21 cellular contexts compared by ENCODE assay signal in the genomic region with DNA sequence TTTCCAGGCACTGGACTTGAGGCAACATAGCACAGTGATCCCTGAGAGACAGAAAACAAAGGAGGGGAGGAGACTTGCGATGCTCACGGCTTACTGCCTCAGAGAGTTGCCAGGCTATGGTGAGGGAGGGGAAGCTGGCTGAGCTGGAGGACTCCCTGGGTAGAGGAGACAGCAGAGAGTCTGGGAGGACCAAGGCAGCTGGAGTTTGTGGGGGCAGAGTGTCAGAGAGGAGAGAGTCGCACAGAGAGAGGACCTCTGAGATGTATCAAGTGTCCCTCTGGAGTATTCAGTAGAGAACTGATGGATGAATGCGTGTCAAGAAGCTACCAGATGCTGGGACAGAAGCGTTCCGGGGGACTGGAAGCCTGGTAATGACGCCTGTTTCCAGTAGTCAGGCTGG. TPM values are rescaled to one million over a fixed set of nuclear protein-coding genes. Genes with fewer than 3 reads are reported as not detected.
DNase-seq lines count a peak whose midpoint lies in the region; ATAC-seq, FAIRE-seq and TF ChIP-seq lines count a peak whose summit lies in the region.
"Had no signal": no experiment of that assay in that cellular context is flagged by ENCODE, and none has a peak within 500 bp of the region (broad histone marks: within the 10 kb centered on the region; RNA-seq: fewer than 3 reads in every experiment).

No MANE protein-coding gene starts in this region.

- H4K20me1 ChIP-seq in HepG2 (ENCODE audit: insufficient read depth, low read length), result no peaks in the 10 kb centered on the region

- H2BK120ac ChIP-seq in mesendoderm (ENCODE audit: low read depth, low read length), result no peak overlapping the region

- CTCF ChIA-PET in HepG2 (lab: Yijun Ruan, JAX; ENCODE audit: low intra/inter-chr PET ratio, low total read pairs), result no interaction called here
- CTCF ChIA-PET in WTC11 (lab: Charles Lee), result interaction anchor here (0.9 to 2.5 kb wide), 13 partner anchors 9 to 135 kb away, joined by 3 to 22 read pairs (median 5); no protein-coding TSS in a partner anchor

- no peak overlapping the region for H3K4ac ChIP-seq in mesendoderm (ENCODE audit: low read depth, low read length)

- H3K27me3 ChIP-seq in HepG2 (ENCODE audit: control insufficient read depth in 1 of 2, insufficient read depth in 2 of 2, low read length in 2 of 2) (peaks cover 6 to 58% of the 10 kb centered on the region in 2 experiments; a peak in 3 of 5 replicates), right lobe of liver (no peaks in the 10 kb centered on the region), mesendoderm (ENCODE audit: insufficient read depth, low read length, poor library complexity) (no peaks in the 10 kb centered on the region)

- peaks cover 22% of the 10 kb centered on the region for H3K4me1 Mint-ChIP-seq in WTC11

- no peak for DNase-seq in HepG2 (ENCODE audit: low spot score)
- DNase-seq in right lobe of liver, result no peak
- DNase-seq in WTC11 (ENCODE audit: low spot score), result no peak
- DNase-seq in mesendoderm, result peak; percentile 26
- DNase-seq in SW 1271 (lab: John Stamatoyannopoulos, UW), result no peak
- no peak for DNase-seq in medulla oblongata (ENCODE audit: extremely low spot score)
- DNase-seq: DMS79, Karpas-422, NCI-H1417 treated with DMSO at 0.1 percent for 48 hours, NCI-H1930, NCI-H2227 treated with DMSO at 0.1 percent for 48 hours, NCI-H510A treated with DMSO at 0.1 percent for 48 hours, OCI-M1, SHP77 had no signal

- TF ChIP-seq POLR2A in HepG2 (IDR thresholded peaks at IDR 0.05; ENCODE audit: insufficient read depth in 1 of 2, low read depth in 2 of 2, low read length in 2 of 2) (no peak), right lobe of liver (IDR thresholded peaks at IDR 0.05) (no peak)

- H2BK15ac ChIP-seq in mesendoderm (replicated peaks; ENCODE audit: low read depth), result no peak overlapping the region

- no peak overlapping the region for H4K5ac ChIP-seq in mesendoderm (ENCODE audit: low read length)

- no peak overlapping the region for H4K8ac ChIP-seq in mesendoderm (ENCODE audit: low read depth, low read length)

- H3K36me3 ChIP-seq in HepG2 (replicated peaks in 1 of 2; ENCODE audit: control insufficient read depth in 1 of 2, insufficient read depth in 2 of 2, low read length in 2 of 2), result no peaks in the 10 kb centered on the region
- H3K36me3 ChIP-seq in right lobe of liver, result no peaks in the 10 kb centered on the region
- no peaks in the 10 kb centered on the region for H3K36me3 ChIP-seq in mesendoderm (ENCODE audit: control insufficient read depth, insufficient read depth, low read length)

- no peak overlapping the region for H3K56ac ChIP-seq in mesendoderm (ENCODE audit: low read length)

- no peak overlapping the region for H3K23ac ChIP-seq in mesendoderm (ENCODE audit: low read length)

- 13% methylated on average over 4 of the region's 7 CpGs for WGBS in HepG2 (ENCODE audit: low lambda C conversion rate)
- WGBS in right lobe of liver (ENCODE audit: insufficient coverage, low coverage, low lambda C conversion rate, missing lambda C conversion rate), result 50% methylated on average over 6 of the region's 7 CpGs
- no CpG with 5 or more reads among the region's 7 CpGs for WGBS in mesendoderm (ENCODE audit: extremely low coverage, insufficient coverage, low lambda C conversion rate)

- H3K27ac Mint-ChIP-seq in WTC11, result peak overlapping the region; percentile 74; the same call in 1 of the 2 replicates

- ATAC-seq in HepG2 (no peak), right lobe of liver (no peak), WTC11 (no peak), GM18909 (IDR thresholded peaks at IDR 0.05; ENCODE audit: poor library complexity, unreplicated experiment) (no peak)

- H3K79me2 ChIP-seq in HepG2 (ENCODE audit: insufficient read depth, low read length) (no peaks in the 10 kb centered on the region), mesendoderm (ENCODE audit: control insufficient read depth, insufficient read depth, low read length) (no peaks in the 10 kb centered on the region)

- no peak overlapping the region for H2BK5ac ChIP-seq in mesendoderm (ENCODE audit: low read length)

- H3K4me3 Mint-ChIP-seq in WTC11, result no peak overlapping the region

- in situ Hi-C loops in HepG2 (cut with HindIII; ENCODE audit: extremely low pct_ligation_motif_present, low pct_unique_long_range_greater_than_20kb), result loop anchor here (25.0 kb wide), 1 partner anchor 281 kb away; no protein-coding TSS in a partner anchor

- no TSS peak for BruUV-seq in HepG2 (replicated peaks; lab: Mats Ljungman, UMichigan)

- no peak overlapping the region for H3K18ac ChIP-seq in mesendoderm (ENCODE audit: low read length)

- POLR2A ChIA-PET in HepG2 (lab: Yijun Ruan, JAX) (no interaction called here), WTC11 (lab: Charles Lee) (no interaction called here)

- no peak for FAIRE-seq in HepG2 (lab: Jason Lieb, UNC)
- FAIRE-seq: GM12892, GM18507 had no signal

- H3K79me1 ChIP-seq in mesendoderm (ENCODE audit: low read length), result no peaks in the 10 kb centered on the region

- H3K9me3 Mint-ChIP-seq in WTC11, result no peaks in the 10 kb centered on the region

- no peak for TF ChIP-seq RAD21 in HepG2 (CRISPR knock-in tag; IDR thresholded peaks at IDR 0.05)

- H2AFZ ChIP-seq in HepG2 (ENCODE audit: low read length), result no peak overlapping the region

- H3K9ac ChIP-seq in HepG2 (ENCODE audit: insufficient read depth, low read depth, low read length), result no peak overlapping the region
- no peak overlapping the region for H3K9ac ChIP-seq in mesendoderm (ENCODE audit: low read length)

- H3K4me2 ChIP-seq in HepG2 (ENCODE audit: low read depth, low read length), result no peak overlapping the region
- H3K4me2 ChIP-seq in mesendoderm (ENCODE audit: low read length), result no peak overlapping the region

- H3K9me3 ChIP-seq in HepG2 (ENCODE audit: low read length) (no peaks in the 10 kb centered on the region), right lobe of liver (no peaks in the 10 kb centered on the region)

- H3K4me1 ChIP-seq in HepG2 (ENCODE audit: insufficient read depth, low read length), result peaks cover 24% of the 10 kb centered on the region
- peaks cover 0 to 6% (median 0%) of the 10 kb centered on the region in 4 donors for H3K4me1 ChIP-seq in right lobe of liver
- no peaks in the 10 kb centered on the region for H3K4me1 ChIP-seq in mesendoderm (ENCODE audit: control insufficient read depth, low read depth, low read length)

- H3K36me3 Mint-ChIP-seq in WTC11, result no peaks in the 10 kb centered on the region

- no peak for TF ChIP-seq EP300 in HepG2 (IDR thresholded peaks at IDR 0.05; ENCODE audit: low read depth in 2 of 2, low read length in 2 of 2)
- no peak for TF ChIP-seq EP300 in HepG2 (CRISPR knock-in tag; IDR thresholded peaks at IDR 0.05; ENCODE audit: borderline replicate concordance)

- intact Hi-C loops in HepG2 (cut with micrococcal nuclease; ENCODE audit: unreplicated experiment), result no loop called here
- intact Hi-C loops in right lobe of liver (cut with DNase I), result no loop called here

- TF ChIP-seq CTCF in HepG2 (CRISPR knock-in tag; IDR thresholded peaks at IDR 0.05), result no peak
- no peak for TF ChIP-seq CTCF in right lobe of liver (IDR thresholded peaks at IDR 0.05)
- TF ChIP-seq CTCF in WTC11 (IDR thresholded peaks at IDR 0.05), result no peak

- no peak overlapping the region for H2AK5ac ChIP-seq in mesendoderm (ENCODE audit: low read length)

- H3K4me3 ChIP-seq in HepG2 (replicated peaks in 1 of 3; ENCODE audit: insufficient read depth in 1 of 3, low read depth in 2 of 3, low read length in 3 of 3) (no peak overlapping the region), right lobe of liver (no peak overlapping the region), mesendoderm (ENCODE audit: low read length) (no peak overlapping the region)
- H3K4me3 ChIP-seq: SK-N-MC had no signal

- H3K27ac ChIP-seq in HepG2 (ENCODE audit: extremely low read length, insufficient read depth, low read length) (no peak overlapping the region), right lobe of liver (no peak overlapping the region), mesendoderm (ENCODE audit: low read depth, low read length) (no peak overlapping the region)
- H3K27ac ChIP-seq: C4-2B, SK-N-MC had no signal

- no peaks in the 10 kb centered on the region; the same call in 1 of the 2 replicates for H3K27me3 Mint-ChIP-seq in WTC11 (ENCODE audit: low read depth)

RNA-seq across cellular contexts. Expression of gene QSOX2, which starts 23.2 kb away (rescaled TPM):
- total RNA-seq in HepG2 (2016; rRNA removed; fragmentation: Illumina TruSeq; extraction: Trizol) (10.1 and 27.1 TPM in 2 replicates), right lobe of liver (1 to 10 TPM; 2.9 to 8.7 (median 6.4) TPM), WTC11 (2021) (31.7 to 33.4 TPM (median 33.2 TPM) in 3 replicates)
- total RNA-seq in HepG2 (2016; cell fraction: cytosol; rRNA removed; fragmentation: Illumina TruSeq; extraction: Trizol; ENCODE audit: low read depth), result 2.0 and 2.2 TPM in 2 replicates
- total RNA-seq in HepG2 (2016; cell fraction: insoluble cytoplasmic fraction; rRNA removed; fragmentation: Illumina TruSeq; extraction: Trizol), result 9.0 and 27.0 TPM in 2 replicates
- total RNA-seq in HepG2 (2016; cell fraction: membrane; rRNA removed; fragmentation: Illumina TruSeq; extraction: Trizol), result 4.9 and 5.5 TPM in 2 replicates
- 29.4 and 33.0 TPM in 2 replicates for total RNA-seq in HepG2 (2016; cell fraction: nucleus; rRNA removed; fragmentation: Illumina TruSeq; extraction: Trizol)
- 36.4 and 42.1 TPM in 2 replicates for polyA plus RNA-seq in HepG2 (2011; rRNA removed)
- polyA plus RNA-seq in HepG2 (2011; cell fraction: cytosol; rRNA removed), result 18.1 and 19.6 TPM in 2 replicates
- polyA plus RNA-seq in HepG2 (2011; cell fraction: nucleus; rRNA removed), result 53.2 and 71.8 TPM in 2 replicates
- 28.3 and 37.6 TPM in 2 replicates for polyA plus RNA-seq in HepG2 (2012)
- 1.3 and 1.4 TPM in 2 replicates for polyA plus RNA-seq in HepG2 (2016; cell fraction: cytosol; fragmentation: Illumina TruSeq; extraction: Trizol; ENCODE audit: low read depth)
- 8.1 and 10.4 TPM in 2 replicates for polyA plus RNA-seq in HepG2 (2016; cell fraction: insoluble cytoplasmic fraction; fragmentation: Illumina TruSeq; extraction: Trizol; ENCODE audit: low read depth)
- polyA plus RNA-seq in HepG2 (2016; cell fraction: membrane; fragmentation: Illumina TruSeq; extraction: Trizol; ENCODE audit: low read depth), result 2.5 and 3.2 TPM in 2 replicates
- polyA plus RNA-seq in HepG2 (2016; cell fraction: nucleus; fragmentation: Illumina TruSeq; extraction: Trizol; ENCODE audit: insufficient read depth, low read depth), result 56.3 and 58.3 TPM in 2 replicates
- 28.3 and 40.5 TPM in 2 replicates for polyA minus RNA-seq in HepG2 (2011; rRNA and poly(A)+ RNA removed; ENCODE audit: low replicate concordance)
- polyA minus RNA-seq in HepG2 (2011; cell fraction: cytosol; rRNA and poly(A)+ RNA removed), result 18.7 and 20.4 TPM in 2 replicates
- 26.1 and 26.5 TPM in 2 replicates for polyA minus RNA-seq in HepG2 (2011; cell fraction: nucleus; rRNA and poly(A)+ RNA removed)
- polyA plus RNA-seq in mesendoderm (2013, experiment 1 of 2), result 11.2 TPM
- polyA plus RNA-seq in mesendoderm (2013, experiment 2 of 2), result 11.3 TPM

RNA-seq across cellular contexts. Expression of gene CCDC187, which starts 35.1 kb away (rescaled TPM):
- 0.13 TPM in 1 of 2 replicates, not detected in the other for total RNA-seq in HepG2 (2016; rRNA removed; fragmentation: Illumina TruSeq; extraction: Trizol)
- total RNA-seq in HepG2 (2016; cell fraction: cytosol; rRNA removed; fragmentation: Illumina TruSeq; extraction: Trizol; ENCODE audit: low read depth), result not detected in 2 replicates
- 0.09 TPM in 1 of 2 replicates, not detected in the other for total RNA-seq in HepG2 (2016; cell fraction: insoluble cytoplasmic fraction; rRNA removed; fragmentation: Illumina TruSeq; extraction: Trizol)
- total RNA-seq in HepG2 (2016; cell fraction: membrane; rRNA removed; fragmentation: Illumina TruSeq; extraction: Trizol), result 0.10 TPM in 1 of 2 replicates, not detected in the other
- total RNA-seq in HepG2 (2016; cell fraction: nucleus; rRNA removed; fragmentation: Illumina TruSeq; extraction: Trizol), result 0.16 and 0.28 TPM in 2 replicates
- polyA plus RNA-seq in HepG2 (2011; rRNA removed), result 0.03 and 0.09 TPM in 2 replicates
- 0.01 and 0.03 TPM in 2 replicates for polyA plus RNA-seq in HepG2 (2011; cell fraction: cytosol; rRNA removed)
- polyA plus RNA-seq in HepG2 (2011; cell fraction: nucleus; rRNA removed), result 0.45 and 0.48 TPM in 2 replicates
- polyA plus RNA-seq in HepG2 (2012), result 0.04 TPM in 1 of 2 replicates, not detected in the other
- polyA plus RNA-seq in HepG2 (2016; cell fraction: cytosol; fragmentation: Illumina TruSeq; extraction: Trizol; ENCODE audit: low read depth), result not detected in 2 replicates
- polyA plus RNA-seq in HepG2 (2016; cell fraction: insoluble cytoplasmic fraction; fragmentation: Illumina TruSeq; extraction: Trizol; ENCODE audit: low read depth), result not detected in 2 replicates
- 0.08 TPM in 1 of 2 replicates, not detected in the other for polyA plus RNA-seq in HepG2 (2016; cell fraction: membrane; fragmentation: Illumina TruSeq; extraction: Trizol; ENCODE audit: low read depth)
- polyA plus RNA-seq in HepG2 (2016; cell fraction: nucleus; fragmentation: Illumina TruSeq; extraction: Trizol; ENCODE audit: insufficient read depth, low read depth), result 0.14 and 0.17 TPM in 2 replicates
- polyA minus RNA-seq in HepG2 (2011; rRNA and poly(A)+ RNA removed; ENCODE audit: low replicate concordance), result 0.20 and 0.49 TPM in 2 replicates
- not detected in 2 replicates for polyA minus RNA-seq in HepG2 (2011; cell fraction: cytosol; rRNA and poly(A)+ RNA removed)
- polyA minus RNA-seq in HepG2 (2011; cell fraction: nucleus; rRNA and poly(A)+ RNA removed), result 0.39 and 0.50 TPM in 2 replicates
- total RNA-seq in right lobe of liver, result under 1 TPM in 3 of 6 experiments, not detected in 3; 0.09 to 0.80 (median 0.62) TPM
- 0.02 to 0.04 TPM in 2 of 3 replicates, not detected in the other for total RNA-seq in WTC11 (2021)
- polyA plus RNA-seq in mesendoderm (2013, experiment 1 of 2), result under 0.01 TPM
- polyA plus RNA-seq in mesendoderm (2013, experiment 2 of 2), result under 0.01 TPM
- total RNA-seq: H4, MCF 10A had no signal

RNA-seq across cellular contexts. Expression of gene GPSM1, which starts 58.6 kb away (rescaled TPM):
- total RNA-seq in HepG2 (2016; rRNA removed; fragmentation: Illumina TruSeq; extraction: Trizol) (0.59 and 1.0 TPM in 2 replicates), right lobe of liver (1 to 10 TPM; 1.3 to 4.8 (median 4.1) TPM), WTC11 (2021) (14.2 to 16.2 TPM (median 16.2 TPM) in 3 replicates)
- total RNA-seq in HepG2 (2016; cell fraction: cytosol; rRNA removed; fragmentation: Illumina TruSeq; extraction: Trizol; ENCODE audit: low read depth), result 0.26 and 0.30 TPM in 2 replicates
- 0.55 and 1.1 TPM in 2 replicates for total RNA-seq in HepG2 (2016; cell fraction: insoluble cytoplasmic fraction; rRNA removed; fragmentation: Illumina TruSeq; extraction: Trizol)
- total RNA-seq in HepG2 (2016; cell fraction: membrane; rRNA removed; fragmentation: Illumina TruSeq; extraction: Trizol), result 0.53 and 0.72 TPM in 2 replicates
- total RNA-seq in HepG2 (2016; cell fraction: nucleus; rRNA removed; fragmentation: Illumina TruSeq; extraction: Trizol), result 0.72 and 0.81 TPM in 2 replicates
- polyA plus RNA-seq in HepG2 (2011; rRNA removed), result 2.4 and 3.4 TPM in 2 replicates
- 1.6 and 2.7 TPM in 2 replicates for polyA plus RNA-seq in HepG2 (2011; cell fraction: cytosol; rRNA removed)
- polyA plus RNA-seq in HepG2 (2011; cell fraction: nucleus; rRNA removed), result 11.3 and 15.0 TPM in 2 replicates
- polyA plus RNA-seq in HepG2 (2012), result 1.2 and 1.6 TPM in 2 replicates
- polyA plus RNA-seq in HepG2 (2016; cell fraction: cytosol; fragmentation: Illumina TruSeq; extraction: Trizol; ENCODE audit: low read depth), result 0.28 and 0.43 TPM in 2 replicates
- 0.72 and 1.2 TPM in 2 replicates for polyA plus RNA-seq in HepG2 (2016; cell fraction: insoluble cytoplasmic fraction; fragmentation: Illumina TruSeq; extraction: Trizol; ENCODE audit: low read depth)
- polyA plus RNA-seq in HepG2 (2016; cell fraction: membrane; fragmentation: Illumina TruSeq; extraction: Trizol; ENCODE audit: low read depth), result 0.61 and 1.2 TPM in 2 replicates
- 3.5 and 3.8 TPM in 2 replicates for polyA plus RNA-seq in HepG2 (2016; cell fraction: nucleus; fragmentation: Illumina TruSeq; extraction: Trizol; ENCODE audit: insufficient read depth, low read depth)
- 2.9 and 5.8 TPM in 2 replicates for polyA minus RNA-seq in HepG2 (2011; rRNA and poly(A)+ RNA removed; ENCODE audit: low replicate concordance)
- 1.4 and 1.6 TPM in 2 replicates for polyA minus RNA-seq in HepG2 (2011; cell fraction: cytosol; rRNA and poly(A)+ RNA removed)
- 1.7 TPM in 2 replicates for polyA minus RNA-seq in HepG2 (2011; cell fraction: nucleus; rRNA and poly(A)+ RNA removed)
- 8.2 TPM for polyA plus RNA-seq in mesendoderm (2013, experiment 1 of 2)
- 8.6 TPM for polyA plus RNA-seq in mesendoderm (2013, experiment 2 of 2)

Comparison
In these comparisons a context has a peak if more than half of its experiments do, and no peak if none do; other contexts are left out.
1. Of the 50 proteins assayed by ChIP-seq in both HepG2 and WTC11: peak only in HepG2: ZNF263; only in WTC11: none; in both: none; in neither: 49.